ENCODE assay signal across 8 cellular contexts in genomic region chr7:30148951-30149459, GRCh38. TPM values are rescaled to one million over a fixed set of nuclear protein-coding genes. Genes with fewer than 3 reads are reported as not detected.
A peak's percentile ranks its signal among the peaks of the same experiment; 100 is the strongest.
DNase-seq lines count a peak whose midpoint lies in the region; ATAC-seq and TF ChIP-seq lines count a peak whose summit lies in the region.

No MANE protein-coding gene starts in this region.

- peak in 7 of 9 donors; percentile 53 to 71 (median 67) for DNase-seq in naive thymus-derived CD4-positive, alpha-beta T cell
- DNase-seq in effector CD4-positive, alpha-beta T cell = no peak
- DNase-seq in hepatocyte (ENCODE audit: low spot score) (no peak), adrenal gland (no peak)

- ATAC-seq in GM18868 (IDR thresholded peaks at IDR 0.05; ENCODE audit: unreplicated experiment) = peak; percentile 62
- peak; percentile 61 for ATAC-seq in activated T-helper 17 cell treated with anti-CD3 and anti-CD28 coated beads, Interleukin-2, amount 50 U/mL, for 72 hours (replicated peaks)
- ATAC-seq in naive thymus-derived CD4-positive, alpha-beta T cell = peak; percentile 83
- ATAC-seq in GM21786 (IDR thresholded peaks at IDR 0.05; ENCODE audit: unreplicated experiment) = no peak

- H3K9me3 ChIP-seq in KOPT-K1 (ENCODE audit: insufficient read depth, low read length, poor library complexity, severe bottlenecking) (no peaks in the 10 kb centered on the region), hepatocyte (ENCODE audit: low read depth) (no peaks in the 10 kb centered on the region), adrenal gland (replicated peaks in 1 of 3) (no peaks in the 10 kb centered on the region)
- H3K9me3 ChIP-seq in naive thymus-derived CD4-positive, alpha-beta T cell (ENCODE audit: control insufficient read depth in 2 of 3, low read length in 3 of 3) = no peaks in the 10 kb centered on the region

- intact Hi-C loops in naive thymus-derived CD4-positive, alpha-beta T cell (cut with micrococcal nuclease) = loop anchor here (1.0 kb wide), 1 partner anchor 14 kb away; no protein-coding TSS in a partner anchor
- intact Hi-C loops in adrenal gland (cut with DNase I) = no loop called here

- no peaks in the 10 kb centered on the region for H3K27me3 Mint-ChIP-seq in activated T-helper 17 cell treated with anti-CD3 and anti-CD28 coated beads, Interleukin-2, amount 50 U/mL, for 72 hours
- no peaks in the 10 kb centered on the region for H3K27me3 Mint-ChIP-seq in naive thymus-derived CD4-positive, alpha-beta T cell

- H4K20me1 ChIP-seq in hepatocyte (ENCODE audit: insufficient read depth, poor library complexity, severe bottlenecking) = no peaks in the 10 kb centered on the region

- H3K4me1 ChIP-seq in naive thymus-derived CD4-positive, alpha-beta T cell (ENCODE audit: control insufficient read depth in 2 of 2, insufficient read depth in 2 of 2, low read length in 2 of 2) = peaks cover 0 to 14% of the 10 kb centered on the region in 2 donors
- H3K4me1 ChIP-seq in hepatocyte (ENCODE audit: insufficient read depth) (no peaks in the 10 kb centered on the region), adrenal gland (replicated peaks in 1 of 2) (no peaks in the 10 kb centered on the region)

- H3K27ac ChIP-seq in KOPT-K1 (ENCODE audit: low read depth, low read length, poor library complexity, severe bottlenecking) (peak overlapping the region; percentile 54), hepatocyte (no peak overlapping the region), adrenal gland (no peak overlapping the region)
- H3K27ac ChIP-seq in naive thymus-derived CD4-positive, alpha-beta T cell (ENCODE audit: low read depth, low read length) = peak overlapping the region; percentile 54

- WGBS in hepatocyte (ENCODE audit: low lambda C conversion rate, missing lambda C conversion rate) = 86% methylated on average over 13 of the region's 13 CpGs
- 68 to 82% (median 75%) methylated on average over 11 to 13 of the region's 13 CpGs for WGBS in adrenal gland, 4 donors

- no peak overlapping the region for H3K4me2 ChIP-seq in hepatocyte

- no peak overlapping the region for H2AFZ ChIP-seq in hepatocyte

- POLR2A ChIA-PET in naive thymus-derived CD4-positive, alpha-beta T cell (lab: Charles Lee) = interaction anchor here (0.9 to 1.7 kb wide), 2 partner anchors 11 to 14 kb away, joined by 4 to 12 read pairs; partner anchors contain the start of gene MTURN

- no peaks in the 10 kb centered on the region for H3K27me3 ChIP-seq in naive thymus-derived CD4-positive, alpha-beta T cell (ENCODE audit: control insufficient read depth in 2 of 2, insufficient read depth in 2 of 2, low read length in 2 of 2)
- no peaks in the 10 kb centered on the region for H3K27me3 ChIP-seq in hepatocyte
- H3K27me3 ChIP-seq in adrenal gland = no peaks in the 10 kb centered on the region

- H3K79me2 ChIP-seq in hepatocyte = no peaks in the 10 kb centered on the region

- no peaks in the 10 kb centered on the region for H3K9me3 Mint-ChIP-seq in activated T-helper 17 cell treated with anti-CD3 and anti-CD28 coated beads, Interleukin-2, amount 50 U/mL, for 72 hours
- H3K9me3 Mint-ChIP-seq in naive thymus-derived CD4-positive, alpha-beta T cell = no peaks in the 10 kb centered on the region

- no peaks in the 10 kb centered on the region for H3K4me1 Mint-ChIP-seq in activated T-helper 17 cell treated with anti-CD3 and anti-CD28 coated beads, Interleukin-2, amount 50 U/mL, for 72 hours
- peaks cover 0 to 12% (median 0%) of the 10 kb centered on the region in 7 donors for H3K4me1 Mint-ChIP-seq in naive thymus-derived CD4-positive, alpha-beta T cell

- H3K4me3 ChIP-seq in naive thymus-derived CD4-positive, alpha-beta T cell (ENCODE audit: low read length) = peak overlapping the region; percentile 43
- H3K4me3 ChIP-seq in hepatocyte = no peak overlapping the region
- no peak overlapping the region for H3K4me3 ChIP-seq in adrenal gland

- no peak overlapping the region for H3K4me3 Mint-ChIP-seq in activated T-helper 17 cell treated with anti-CD3 and anti-CD28 coated beads, Interleukin-2, amount 50 U/mL, for 72 hours
- no peak overlapping the region for H3K4me3 Mint-ChIP-seq in naive thymus-derived CD4-positive, alpha-beta T cell

- H3K36me3 Mint-ChIP-seq in activated T-helper 17 cell treated with anti-CD3 and anti-CD28 coated beads, Interleukin-2, amount 50 U/mL, for 72 hours (ENCODE audit: low read depth) = no peaks in the 10 kb centered on the region
- H3K36me3 Mint-ChIP-seq in naive thymus-derived CD4-positive, alpha-beta T cell = peaks cover 0 to 9% (median 0%) of the 10 kb centered on the region in 5 donors

- H3K27ac Mint-ChIP-seq in activated T-helper 17 cell treated with anti-CD3 and anti-CD28 coated beads, Interleukin-2, amount 50 U/mL, for 72 hours = no peak overlapping the region
- peak overlapping the region in 3 of 9 donors; percentile 51 to 91 (median 75) for H3K27ac Mint-ChIP-seq in naive thymus-derived CD4-positive, alpha-beta T cell

- CTCF ChIA-PET in naive thymus-derived CD4-positive, alpha-beta T cell (lab: Charles Lee) = interaction anchor here (0.9 to 1.3 kb wide), 2 partner anchors 10 to 28 kb away, joined by 3 read pairs; no protein-coding TSS in a partner anchor

- no peak for TF ChIP-seq POLR2A in adrenal gland (IDR thresholded peaks at IDR 0.05)

- TF ChIP-seq CTCF in hepatocyte (IDR thresholded peaks at IDR 0.05; ENCODE audit: poor library complexity) (no peak), adrenal gland (IDR thresholded peaks at IDR 0.05) (no peak)

- H3K9me2 ChIP-seq in hepatocyte (replicated peaks; ENCODE audit: insufficient read depth) = no peaks in the 10 kb centered on the region

- H3K36me3 ChIP-seq in KOPT-K1 (ENCODE audit: insufficient read depth, low read length) = no peaks in the 10 kb centered on the region
- H3K36me3 ChIP-seq in naive thymus-derived CD4-positive, alpha-beta T cell (ENCODE audit: control insufficient read depth in 2 of 3, insufficient read depth in 3 of 3, low read length in 3 of 3) = no peaks in the 10 kb centered on the region
- H3K36me3 ChIP-seq in hepatocyte (replicated peaks; ENCODE audit: insufficient read depth, low read depth) = no peaks in the 10 kb centered on the region
- no peaks in the 10 kb centered on the region for H3K36me3 ChIP-seq in adrenal gland (replicated peaks in 1 of 2)

RNA-seq across cellular contexts. Expression of gene MTURN, which starts 14.2 kb away (rescaled TPM):
- 1 to 10 TPM; 4.0 to 6.4 TPM for total RNA-seq in activated T-helper 17 cell treated with anti-CD3 and anti-CD28 coated beads, Interleukin-2, amount 50 U/mL, for 72 hours
- total RNA-seq in naive thymus-derived CD4-positive, alpha-beta T cell = 10 to 100 TPM in 4 of 5 experiments, 1 to 10 TPM in 1; 2.7 to 38.7 (median 20.2) TPM
- polyA plus RNA-seq in naive thymus-derived CD4-positive, alpha-beta T cell = 1 to 10 TPM; 3.2 to 3.6 TPM
- total RNA-seq in hepatocyte = 10.1 and 14.5 TPM in 2 replicates
- 4.5 and 7.5 TPM in 2 replicates for polyA plus RNA-seq in hepatocyte
- total RNA-seq in adrenal gland = 10 to 100 TPM in 1 of 8 donors, 1 to 10 TPM in 7; 4.6 to 15.6 (median 6.9) TPM
- 10 to 100 TPM in 1 of 3 donors, 1 to 10 TPM in 2; 6.6 to 11.3 (median 9.6) TPM for polyA plus RNA-seq in adrenal gland

Comparison
In these comparisons a context has a peak if more than half of its experiments do, and no peak if none do; other contexts are left out.
1. H3K27ac ChIP-seq: peak in KOPT-K1 (single experiment) and naive thymus-derived CD4-positive, alpha-beta T cell (single experiment); none in hepatocyte (single experiment) and adrenal gland (0 of 5).
2. DNase-seq: peak in naive thymus-derived CD4-positive, alpha-beta T cell (7 of 9); none in effector CD4-positive, alpha-beta T cell (single experiment), hepatocyte (single experiment) and adrenal gland (0 of 7).
3. intact Hi-C loops: an anchor here in naive thymus-derived CD4-positive, alpha-beta T cell (1.0 kb wide); none called in adrenal gland.